Comparison of ENCODE assay signal across 31 cellular contexts in the genomic region with DNA sequence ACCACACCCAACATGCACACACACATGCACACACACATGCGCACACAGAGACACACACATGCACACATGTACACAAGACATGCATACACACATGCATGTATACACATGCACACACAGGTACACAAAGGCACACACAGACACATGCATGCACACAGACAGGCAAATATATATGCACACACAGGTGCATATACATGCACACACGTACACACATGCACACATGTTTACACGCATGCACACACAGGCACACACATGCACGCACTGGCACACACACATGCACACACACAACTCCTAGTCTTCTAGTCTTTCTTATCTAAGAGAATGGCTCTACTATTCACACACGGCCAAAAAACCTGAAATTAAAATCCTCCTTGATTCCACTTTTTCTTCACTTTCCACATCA.
"Had no signal": no experiment of that assay in that cellular context is flagged by ENCODE, and none has a peak within 500 bp of the region (broad histone marks: within the 10 kb centered on the region; RNA-seq: fewer than 3 reads in every experiment).

No MANE protein-coding gene starts in this region.

- H3K27ac ChIP-seq: esophagus muscularis mucosa, foreskin keratinocyte, gastrocnemius medialis, heart left ventricle, WERI-Rb-1 had no signal

- H3K27me3 ChIP-seq: esophagus muscularis mucosa, foreskin keratinocyte, gastrocnemius medialis, heart left ventricle had no signal

- ATAC-seq: activated CD4-positive, CD25-positive, alpha-beta regulatory T cell treated with anti-CD3 and anti-CD28 coated beads, Interleukin-2, amount 50 U/mL, for 24 hours; activated CD8-positive, alpha-beta T cell treated with anti-CD3 and anti-CD28 coated beads for 36 hours; activated T-cell treated with anti-CD3 and anti-CD28 coated beads, Interleukin-2, amount 50 U/mL, for 4 hours; activated T-helper 17 cell treated with anti-CD3 and anti-CD28 coated beads, Interleukin-2, amount 50 U/mL, for 72 hours; effector memory CD8-positive, alpha-beta T cell; foreskin keratinocyte; gastrocnemius medialis; heart left ventricle; T-helper 17 cell had no signal

- H3K4me1 ChIP-seq: esophagus muscularis mucosa, foreskin keratinocyte, gastrocnemius medialis, heart left ventricle had no signal

- FAIRE-seq: astrocyte, colon had no signal

- H3K4me3 ChIP-seq: esophagus muscularis mucosa, gastrocnemius medialis, heart left ventricle had no signal

- H3K9me3 ChIP-seq: esophagus muscularis mucosa, gastrocnemius medialis, heart left ventricle had no signal

- H3K36me3 ChIP-seq: esophagus muscularis mucosa, gastrocnemius medialis, heart left ventricle, WERI-Rb-1 had no signal

- DNase-seq: activated B cell treated with CpG ODN at 0.5 μM for 24 hours; activated CD4-positive, alpha-beta T cell treated with anti-CD3 and anti-CD28 coated beads for 48 hours; activated CD4-positive, alpha-beta T cell treated with anti-CD3 and anti-CD28 coated beads, Interleukin-2, amount 50 U/mL, for 1 hour; activated CD4-positive, alpha-beta T cell treated with anti-CD3 and anti-CD28 coated beads, Interleukin-2, amount 50 U/mL, for 48 hours; activated CD8-positive, alpha-beta memory T cell treated with anti-CD3 and anti-CD28 coated beads for 24 hours; activated CD8-positive, alpha-beta T cell treated with anti-CD3 and anti-CD28 coated beads for 36 hours; activated effector memory CD4-positive, alpha-beta T cell treated with Interleukin-2 at 50 U/mL for 16 hours; activated gamma-delta T cell treated with Interleukin-2 at 50 U/mL for 16 hours; activated naive CD4-positive, alpha-beta T cell treated with anti-CD3 and anti-CD28 coated beads, Interleukin-2, amount 50 U/mL, for 16 hours; activated naive CD4-positive, alpha-beta T cell treated with Interleukin-2 at 50 U/mL for 16 hours; activated T-cell treated with anti-CD3 and anti-CD28 coated beads, Interleukin-2, amount 50 U/mL, for 4 hours; amniotic stem cell; anterior cingulate cortex; caudate nucleus; cortex of kidney; dermis blood vessel endothelial cell; effector CD4-positive, alpha-beta T cell; effector memory CD8-positive, alpha-beta T cell; erythroblast; foreskin keratinocyte; gastrocnemius medialis; glutamatergic neuron; heart left ventricle; T-helper 17 cell; T1000; WERI-Rb-1 had no signal
